ENCODE assay signal across 8 cellular contexts in the genomic region with DNA sequence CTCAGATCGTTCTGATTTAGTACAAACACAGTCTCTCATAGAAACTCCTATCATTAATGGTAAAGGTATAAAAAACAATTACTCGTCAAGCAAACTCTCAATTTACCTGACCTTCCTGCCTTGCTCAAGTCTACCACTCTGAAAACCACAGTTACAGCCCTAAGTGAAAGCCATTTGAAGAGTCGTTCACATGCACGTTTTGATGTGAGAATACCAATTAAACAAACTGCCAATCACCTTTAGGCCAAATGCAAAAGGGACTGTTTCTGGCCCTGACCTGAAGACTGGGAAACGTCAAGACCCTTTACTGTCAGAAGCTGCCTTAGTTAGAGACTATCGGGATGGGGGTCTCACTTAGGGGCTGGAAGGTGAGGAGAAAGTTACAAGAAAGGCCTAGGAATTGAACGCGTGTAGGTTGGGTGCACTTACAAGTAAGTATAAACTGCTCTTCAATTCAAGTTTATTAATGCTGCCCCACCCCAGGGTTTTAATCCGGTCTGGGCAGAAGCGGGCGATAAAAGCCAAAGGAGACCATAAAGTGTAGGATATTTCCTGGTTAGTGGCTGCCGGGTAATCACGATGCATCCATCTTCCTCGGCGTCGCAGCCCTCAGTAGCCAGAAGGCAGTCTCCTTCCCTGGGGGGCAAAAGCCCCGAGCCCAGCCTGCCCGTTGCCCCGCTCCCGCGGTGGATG. TPM values are rescaled to one million over a fixed set of nuclear protein-coding genes. Genes with fewer than 3 reads are reported as not detected.
DNase-seq lines count a peak whose midpoint lies in the region; ATAC-seq and TF ChIP-seq lines count a peak whose summit lies in the region.

No MANE protein-coding gene starts in this region.

- no peak overlapping the region for H4K5ac ChIP-seq in H9 (ENCODE audit: insufficient read length, low read depth, low read length)

- peaks cover 55% of the 10 kb centered on the region for H3K4me1 ChIP-seq in CD8-positive, alpha-beta T cell (ENCODE audit: insufficient read depth, low read length)
- H3K4me1 ChIP-seq in H9 (ENCODE audit: insufficient read depth, low read length) (no peaks in the 10 kb centered on the region), SJSA1 (replicated peaks) (peaks cover 29% of the 10 kb centered on the region), ectodermal cell (ENCODE audit: control insufficient read depth, insufficient read depth, low read length) (peaks cover 8% of the 10 kb centered on the region), muscle layer of colon (ENCODE audit: insufficient read depth, low read length) (peaks cover 39% of the 10 kb centered on the region)

- peak overlapping the region; percentile 99 for H3K4me2 ChIP-seq in H9 (ENCODE audit: insufficient read depth, insufficient read length, low read length)

- H3K9ac ChIP-seq in H9 (ENCODE audit: extremely low read depth, insufficient read length, low read length) (peak overlapping the region; percentile 82), muscle layer of colon (ENCODE audit: low read length) (peak overlapping the region; percentile 55)

- no peaks in the 10 kb centered on the region for H3K27me3 ChIP-seq in CD8-positive, alpha-beta T cell (ENCODE audit: insufficient read depth, low read length)
- H3K27me3 ChIP-seq in H9 (ENCODE audit: insufficient read depth, low read length) (no peaks in the 10 kb centered on the region), SJSA1 (replicated peaks) (no peaks in the 10 kb centered on the region), ectodermal cell (ENCODE audit: control insufficient read depth, insufficient read depth, low read length, poor library complexity, severe bottlenecking) (no peaks in the 10 kb centered on the region), muscle layer of colon (ENCODE audit: control insufficient read depth in 1 of 2, insufficient read depth in 2 of 2, low read length in 2 of 2) (no peaks in the 10 kb centered on the region)

- no peaks in the 10 kb centered on the region for H3K9me3 ChIP-seq in CD8-positive, alpha-beta T cell (ENCODE audit: low read length)
- H3K9me3 ChIP-seq in H9 (ENCODE audit: control insufficient read depth, low read depth, low read length) (no peaks in the 10 kb centered on the region), SJSA1 (replicated peaks) (peaks cover 4% of the 10 kb centered on the region; the same call in 1 of the 2 replicates), ectodermal cell (ENCODE audit: control insufficient read depth, low read length) (no peaks in the 10 kb centered on the region), muscle layer of colon (ENCODE audit: low read length) (no peaks in the 10 kb centered on the region)

- H3K4me3 Mint-ChIP-seq in CD8-positive, alpha-beta T cell, result no peak overlapping the region
- peak overlapping the region; percentile 90 to 91; a peak in 4 of 5 replicates for H3K4me3 Mint-ChIP-seq in H9

- no peak overlapping the region for H3T11ph ChIP-seq in H9 (ENCODE audit: low read length)

- H3K23ac ChIP-seq in H9 (ENCODE audit: insufficient read length, low read depth, low read length), result no peak overlapping the region

- peak overlapping the region; percentile 24 for H3K18ac ChIP-seq in H9 (ENCODE audit: insufficient read length, low read depth, low read length)

- no peak overlapping the region for H2AFZ ChIP-seq in H9 (ENCODE audit: low read length)

- H3K4ac ChIP-seq in H9 (ENCODE audit: low read depth, low read length), result no peak overlapping the region

- no peaks in the 10 kb centered on the region for H3K27me3 Mint-ChIP-seq in CD8-positive, alpha-beta T cell (ENCODE audit: low read depth)
- H3K27me3 Mint-ChIP-seq in H9 (ENCODE audit: low read depth), result no peaks in the 10 kb centered on the region

- no peaks in the 10 kb centered on the region for H3K9me3 Mint-ChIP-seq in CD8-positive, alpha-beta T cell
- H3K9me3 Mint-ChIP-seq in H9, result no peaks in the 10 kb centered on the region

- H3K79me1 ChIP-seq in H9 (ENCODE audit: insufficient read depth, low read depth, low read length, poor library complexity, severe bottlenecking), result no peaks in the 10 kb centered on the region

- H3K36me3 Mint-ChIP-seq in CD8-positive, alpha-beta T cell, result peaks cover 12% of the 10 kb centered on the region
- no peaks in the 10 kb centered on the region; a peak in 1 of 7 replicates for H3K36me3 Mint-ChIP-seq in H9 (ENCODE audit: insufficient read depth in 1 of 3, low read depth in 3 of 3)

- no peaks in the 10 kb centered on the region for H3K36me3 ChIP-seq in CD8-positive, alpha-beta T cell (ENCODE audit: insufficient read depth, low read length)
- H3K36me3 ChIP-seq in SJSA1 (peaks cover 25% of the 10 kb centered on the region), ectodermal cell (ENCODE audit: control insufficient read depth, insufficient read depth, low read length) (no peaks in the 10 kb centered on the region), muscle layer of colon (ENCODE audit: insufficient read depth, low read length) (no peaks in the 10 kb centered on the region)

- peak overlapping the region; percentile 86 for H3K27ac Mint-ChIP-seq in CD8-positive, alpha-beta T cell
- peak overlapping the region; percentile 16 to 90 (median 25); a peak in 4 of 7 replicates for H3K27ac Mint-ChIP-seq in H9

- no peak overlapping the region for H2AK5ac ChIP-seq in H9 (ENCODE audit: insufficient read length, low read length)

- H3K4me1 Mint-ChIP-seq in CD8-positive, alpha-beta T cell (ENCODE audit: low read depth), result peaks cover 54% of the 10 kb centered on the region
- peaks cover 16 to 24% of the 10 kb centered on the region in 2 experiments for H3K4me1 Mint-ChIP-seq in H9

- H3K4me3 ChIP-seq in CD8-positive, alpha-beta T cell (ENCODE audit: low read depth, low read length), result peak overlapping the region; percentile 94
- peak overlapping the region; percentile 100 for H3K4me3 ChIP-seq in SJSA1
- H3K4me3 ChIP-seq in ectodermal cell (ENCODE audit: insufficient read depth, low read depth, low read length), result peak overlapping the region; percentile 94
- H3K4me3 ChIP-seq in muscle layer of colon (ENCODE audit: low read depth in 1 of 2, low read length in 2 of 2), result peak overlapping the region; percentile 70 to 78

- H2BK20ac ChIP-seq in H9 (ENCODE audit: low read depth, low read length, poor library complexity, severe bottlenecking), result no peak overlapping the region

- H4K8ac ChIP-seq in H9 (replicated peaks; ENCODE audit: insufficient read length, low read depth, low read length), result no peak overlapping the region

- no peak overlapping the region for H2BK15ac ChIP-seq in H9 (ENCODE audit: low read depth, low read length)

- POLR2A ChIA-PET in CD8-positive, alpha-beta T cell (lab: Charles Lee), result interaction anchor here (0.6 kb wide), 1 partner anchor 733 kb away, joined by 3 read pairs; a partner anchor contains a TSS

- intact Hi-C loops in CD8-positive, alpha-beta T cell (cut with DNase I, micrococcal nuclease), result loop anchor here (1.0 to 10.0 kb wide), 10 partner anchors 19 to 931 kb away; a partner anchor contains a TSS

- peaks cover 13% of the 10 kb centered on the region for H3K23me2 ChIP-seq in H9 (ENCODE audit: insufficient read length, low read depth, low read length, poor library complexity, severe bottlenecking)

- no peak overlapping the region for H3K56ac ChIP-seq in H9 (ENCODE audit: insufficient read length, low read depth, low read length)

- ATAC-seq in CD8-positive, alpha-beta T cell, result peak; percentile 10

- CTCF ChIA-PET in CD8-positive, alpha-beta T cell (lab: Charles Lee), result no interaction called here

- H3K27ac ChIP-seq in CD8-positive, alpha-beta T cell (ENCODE audit: low read depth, low read length), result peak overlapping the region; percentile 99
- H3K27ac ChIP-seq in H9 (ENCODE audit: insufficient read length, low read depth, low read length) (no peak overlapping the region), SJSA1 (peak overlapping the region; percentile 97), ectodermal cell (ENCODE audit: insufficient read depth, low read depth, low read length, poor library complexity, severe bottlenecking) (peak overlapping the region; percentile 85), muscle layer of colon (ENCODE audit: low read depth, low read length) (peak overlapping the region; percentile 94)

- no peaks in the 10 kb centered on the region for H4K20me1 ChIP-seq in H9 (ENCODE audit: control insufficient read depth, insufficient read depth, insufficient read length)

- H3K14ac ChIP-seq in H9 (ENCODE audit: insufficient read depth, low read length), result peak overlapping the region; percentile 94

- peak in 3 of 7 experiments; percentile 28 to 35 (median 29) for DNase-seq in CD8-positive, alpha-beta T cell
- DNase-seq in H9 (no peak), SJSA1 (ENCODE audit: low read depth in 1 of 2, low spot score in 2 of 2) (no peak), cerebellar cortex (ENCODE audit: low spot score) (no peak), NCI-H1092 treated with DMSO at 0.1 percent for 48 hours (lab: John Stamatoyannopoulos, UW) (no peak), foreskin melanocyte (no peak)

- H3K79me2 ChIP-seq in H9 (ENCODE audit: insufficient read depth, low read length), result peaks cover 33% of the 10 kb centered on the region; the same call in 1 of the 2 replicates

- no CpG with 5 or more reads among the region's 21 CpGs for WGBS in H9 (ENCODE audit: extremely low coverage, insufficient read length, low lambda C conversion rate)
- WGBS in ectodermal cell, 2 experiments, result 6% methylated on average over 21 of the region's 21 CpGs

- TF ChIP-seq CTCF in CD8-positive, alpha-beta T cell (IDR thresholded peaks at IDR 0.05), result no peak
- no peak for TF ChIP-seq CTCF in H9 (conservative IDR thresholded peaks at IDR 0.05)

- no peak overlapping the region for H4K91ac ChIP-seq in H9 (ENCODE audit: insufficient read length, low read depth, low read length)

- H2BK12ac ChIP-seq in H9 (ENCODE audit: insufficient read length, low read depth, low read length), result no peak overlapping the region

- no peak overlapping the region for H2BK5ac ChIP-seq in H9 (ENCODE audit: insufficient read length, low read length)

- H2BK120ac ChIP-seq in H9 (ENCODE audit: low read depth, low read length, poor library complexity, severe bottlenecking), result no peak overlapping the region

RNA-seq across cellular contexts. Expression of a gene that starts 0.9 kb away (rescaled TPM):
- total RNA-seq in CD8-positive, alpha-beta T cell, result 100 to 1,000 TPM; 105 to 106 TPM
- total RNA-seq in H9 (2021), result 119 and 120 TPM in 2 replicates
- total RNA-seq in SJSA1 (2014; rRNA removed; shearing (Covaris generic)), result 119 and 139 TPM in 2 replicates
- polyA plus RNA-seq in ectodermal cell (2013, experiment 1 of 4), result 134 TPM
- 163 TPM for polyA plus RNA-seq in ectodermal cell (2013, experiment 2 of 4)
- 70.0 TPM for polyA plus RNA-seq in ectodermal cell (2013, experiment 3 of 4)
- polyA plus RNA-seq in ectodermal cell (2013, experiment 4 of 4), result 77.8 TPM
